2 cellular contexts compared by ENCODE assay signal in the genomic region with DNA sequence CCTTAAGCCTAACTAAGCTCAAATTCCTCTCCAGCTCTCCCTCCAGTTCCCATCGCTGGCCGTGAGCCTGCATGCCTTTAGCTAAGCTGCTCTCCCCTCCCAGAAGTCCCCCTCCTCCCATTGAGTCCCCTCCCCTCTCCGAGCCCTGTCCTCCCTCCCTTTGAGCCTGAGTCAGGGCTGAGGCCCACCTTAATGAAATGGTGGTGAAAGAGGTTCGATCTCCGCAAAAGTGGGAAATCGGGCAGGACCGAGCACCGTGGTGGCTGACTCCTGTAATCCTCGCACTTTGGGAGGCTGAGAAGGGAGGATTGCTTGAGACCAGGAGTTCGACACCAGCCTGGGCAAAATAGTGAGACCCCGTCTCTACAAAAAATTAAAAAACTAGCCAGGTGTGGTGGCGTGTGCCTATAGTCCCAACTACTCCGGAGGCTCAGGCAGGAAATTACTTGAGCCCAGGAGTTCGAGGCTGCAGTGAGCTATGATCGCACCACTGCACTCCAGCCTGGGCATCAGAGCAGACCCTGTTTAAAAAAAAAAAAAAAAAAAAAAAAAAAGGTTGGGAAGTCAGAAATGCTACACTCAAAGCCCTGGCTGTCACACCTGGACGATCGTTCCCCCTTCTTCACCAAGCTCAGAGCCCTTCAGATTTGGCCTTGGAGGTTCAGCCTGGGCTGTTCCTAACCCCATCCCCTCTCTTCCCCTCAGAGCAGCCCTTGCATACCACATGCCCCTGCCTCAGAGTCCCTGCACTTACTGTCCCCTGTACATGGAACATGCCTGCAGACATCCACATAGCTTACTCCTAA.
TF ChIP-seq lines count a peak whose summit lies in the region.

No MANE protein-coding gene starts in this region.

TF ChIP-seq in WTC11, 78 proteins besides CTCF, POLR2A, EP300 and RAD21:
- TF ChIP-seq ZNF121 (CRISPR knock-in tag; IDR thresholded peaks at IDR 0.05) (peak; percentile 96), GTF2I (CRISPR knock-in tag; conservative IDR thresholded peaks at IDR 0.05) (peak; percentile 77), ZNF263 (CRISPR knock-in tag; IDR thresholded peaks at IDR 0.05; ENCODE audit: low read depth) (peak; percentile 96)
- TF ChIP-seq, protein P1, sequence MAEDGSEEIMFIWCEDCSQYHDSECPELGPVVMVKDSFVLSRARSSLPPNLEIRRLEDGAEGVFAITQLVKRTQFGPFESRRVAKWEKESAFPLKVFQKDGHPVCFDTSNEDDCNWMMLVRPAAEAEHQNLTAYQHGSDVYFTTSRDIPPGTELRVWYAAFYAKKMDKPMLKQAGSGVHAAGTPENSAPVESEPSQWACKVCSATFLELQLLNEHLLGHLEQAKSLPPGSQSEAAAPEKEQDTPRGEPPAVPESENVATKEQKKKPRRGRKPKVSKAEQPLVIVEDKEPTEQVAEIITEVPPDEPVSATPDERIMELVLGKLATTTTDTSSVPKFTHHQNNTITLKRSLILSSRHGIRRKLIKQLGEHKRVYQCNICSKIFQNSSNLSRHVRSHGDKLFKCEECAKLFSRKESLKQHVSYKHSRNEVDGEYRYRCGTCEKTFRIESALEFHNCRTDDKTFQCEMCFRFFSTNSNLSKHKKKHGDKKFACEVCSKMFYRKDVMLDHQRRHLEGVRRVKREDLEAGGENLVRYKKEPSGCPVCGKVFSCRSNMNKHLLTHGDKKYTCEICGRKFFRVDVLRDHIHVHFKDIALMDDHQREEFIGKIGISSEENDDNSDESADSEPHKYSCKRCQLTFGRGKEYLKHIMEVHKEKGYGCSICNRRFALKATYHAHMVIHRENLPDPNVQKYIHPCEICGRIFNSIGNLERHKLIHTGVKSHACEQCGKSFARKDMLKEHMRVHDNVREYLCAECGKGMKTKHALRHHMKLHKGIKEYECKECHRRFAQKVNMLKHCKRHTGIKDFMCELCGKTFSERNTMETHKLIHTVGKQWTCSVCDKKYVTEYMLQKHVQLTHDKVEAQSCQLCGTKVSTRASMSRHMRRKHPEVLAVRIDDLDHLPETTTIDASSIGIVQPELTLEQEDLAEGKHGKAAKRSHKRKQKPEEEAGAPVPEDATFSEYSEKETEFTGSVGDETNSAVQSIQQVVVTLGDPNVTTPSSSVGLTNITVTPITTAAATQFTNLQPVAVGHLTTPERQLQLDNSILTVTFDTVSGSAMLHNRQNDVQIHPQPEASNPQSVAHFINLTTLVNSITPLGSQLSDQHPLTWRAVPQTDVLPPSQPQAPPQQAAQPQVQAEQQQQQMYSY (CRISPR knock-in tag; IDR thresholded peaks at IDR 0.05) = no peak

TF ChIP-seq in HepG2, 621 proteins besides CTCF, POLR2A, EP300 and RAD21:
- TF ChIP-seq ZNF263 (CRISPR knock-in tag; IDR thresholded peaks at IDR 0.05) (peak; percentile 82), SNRNP70 (IDR thresholded peaks at IDR 0.05; ENCODE audit: low read depth, low read length) (no peak)
- TF ChIP-seq, protein P2, sequence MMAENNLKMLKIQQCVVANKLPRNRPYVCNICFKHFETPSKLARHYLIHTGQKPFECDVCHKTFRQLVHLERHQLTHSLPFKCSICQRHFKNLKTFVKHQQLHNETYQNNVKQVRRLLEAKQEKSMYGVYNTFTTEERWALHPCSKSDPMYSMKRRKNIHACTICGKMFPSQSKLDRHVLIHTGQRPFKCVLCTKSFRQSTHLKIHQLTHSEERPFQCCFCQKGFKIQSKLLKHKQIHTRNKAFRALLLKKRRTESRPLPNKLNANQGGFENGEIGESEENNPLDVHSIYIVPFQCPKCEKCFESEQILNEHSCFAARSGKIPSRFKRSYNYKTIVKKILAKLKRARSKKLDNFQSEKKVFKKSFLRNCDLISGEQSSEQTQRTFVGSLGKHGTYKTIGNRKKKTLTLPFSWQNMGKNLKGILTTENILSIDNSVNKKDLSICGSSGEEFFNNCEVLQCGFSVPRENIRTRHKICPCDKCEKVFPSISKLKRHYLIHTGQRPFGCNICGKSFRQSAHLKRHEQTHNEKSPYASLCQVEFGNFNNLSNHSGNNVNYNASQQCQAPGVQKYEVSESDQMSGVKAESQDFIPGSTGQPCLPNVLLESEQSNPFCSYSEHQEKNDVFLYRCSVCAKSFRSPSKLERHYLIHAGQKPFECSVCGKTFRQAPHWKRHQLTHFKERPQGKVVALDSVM (CRISPR knock-in tag; IDR thresholded peaks at IDR 0.05) = peak; percentile 45; the same call in 1 of the 2 replicates
